9 cellular contexts compared by ENCODE assay signal in genomic region chr3:4977001-4977888, GRCh38. TPM values are rescaled to one million over a fixed set of nuclear protein-coding genes. Genes with fewer than 3 reads are reported as not detected.
DNase-seq lines count a peak whose midpoint lies in the region; FAIRE-seq and TF ChIP-seq lines count a peak whose summit lies in the region.
"Had no signal": no experiment of that assay in that cellular context is flagged by ENCODE, and none has a peak within 500 bp of the region (broad histone marks: within the 10 kb centered on the region; RNA-seq: fewer than 3 reads in every experiment).

No MANE protein-coding gene starts in this region.

- TF ChIP-seq POLR2A in lower leg skin (IDR thresholded peaks at IDR 0.05), result no peak

- no peak for FAIRE-seq in D721Med (lab: Jason Lieb, UNC)
- FAIRE-seq: islet of Langerhans had no signal

- TF ChIP-seq CTCF in lower leg skin (IDR thresholded peaks at IDR 0.05), result no peak
- TF ChIP-seq CTCF in D721Med (IDR thresholded peaks at IDR 0.05; ENCODE audit: insufficient read depth, missing control alignments), result no peak

- 13 to 17% methylated on average over 37 of the region's 37 CpGs for WGBS in lower leg skin, 2 donors

- intact Hi-C loops in lower leg skin (cut with DNase I; ENCODE audit: low total_unique reads), result loop anchor here (5.0 kb wide), 1 partner anchor 255 kb away; no protein-coding TSS in a partner anchor

- DNase-seq in GM04503 (ENCODE audit: low read depth), result peak; percentile 51
- DNase-seq in GOT3 (lab: John Stamatoyannopoulos, UW), result peak; percentile 35
- DNase-seq in M059J (ENCODE audit: low read depth), result peak; percentile 93
- peak; percentile 83 for DNase-seq in activated CD4-positive, alpha-beta T cell treated with anti-CD3 and anti-CD28 coated beads for 48 hours
- DNase-seq in dermis blood vessel endothelial cell, result peak; percentile 93
- DNase-seq in lower leg skin (ENCODE audit: low spot score in 2 of 2), result peak; percentile 79 to 95
- peak; percentile 60 to 70 (median 66) for DNase-seq in stimulated activated CD4-positive, alpha-beta T cell treated with anti-CD3 and anti-CD28 coated beads, TNF-alpha, amount 100 ng/mL, for 48 hours (ENCODE audit: low read depth in 3 of 3)
- no peak for DNase-seq in D721Med (ENCODE audit: insufficient read length, low spot score)

- H3K4me3 ChIP-seq in lower leg skin (ENCODE audit: low read depth, poor library complexity, severe bottlenecking), result peak overlapping the region; percentile 33

RNA-seq across cellular contexts. Expression of gene BHLHE40, which starts 2.0 kb away (rescaled TPM):
- total RNA-seq in M059J (2014; rRNA removed; shearing (Covaris generic)), result 39.0 and 41.3 TPM in 2 replicates
- 7.5 and 16.0 TPM in 2 replicates for total RNA-seq in dermis blood vessel endothelial cell
- 100 to 1,000 TPM in 3 of 4 donors, 10 to 100 TPM in 1; 69.9 to 178 (median 143) TPM for total RNA-seq in lower leg skin
